8 cellular contexts compared by ENCODE assay signal in genomic region chrX:15242899-15243555, GRCh38. TPM values are rescaled to one million over a fixed set of nuclear protein-coding genes. Genes with fewer than 3 reads are reported as not detected.
DNase-seq lines count a peak whose midpoint lies in the region; FAIRE-seq and TF ChIP-seq lines count a peak whose summit lies in the region.

No MANE protein-coding gene starts in this region.

- no peaks in the 10 kb centered on the region for H3K79me2 ChIP-seq in keratinocyte (ENCODE audit: control insufficient read depth, insufficient read depth, low read length)

- in situ Hi-C loops in astrocyte of the spinal cord (cut with HindIII; ENCODE audit: low sequenced_read_pairs), result no loop called here

- DNase-seq in DMS79 treated with DMSO at 0.1 percent for 48 hours (lab: John Stamatoyannopoulos, UW) (peak; percentile 28), DMS79 (lab: John Stamatoyannopoulos, UW) (no peak), HuH-7 (ENCODE audit: low spot score) (peak; percentile 44), Peyer's patch (peak in 1 of 3 donors; percentile 65), astrocyte of the spinal cord (ENCODE audit: low read depth, low spot score) (peak; percentile 59), keratinocyte (ENCODE audit: low read depth, low spot score) (no peak), mesenteric fat pad (ENCODE audit: low spot score) (no peak)
- DNase-seq in stimulated activated CD4-positive, alpha-beta T cell treated with anti-CD3 and anti-CD28 coated beads, TNF-alpha, amount 100 ng/mL, for 48 hours (ENCODE audit: low read depth in 3 of 3), result peak in 2 of 3 donors; percentile 3 to 38

- H3K36me3 ChIP-seq in Peyer's patch (no peaks in the 10 kb centered on the region), keratinocyte (ENCODE audit: control insufficient read depth in 2 of 2, extremely low read depth in 1 of 2, insufficient read depth in 2 of 2, low read length in 2 of 2) (no peaks in the 10 kb centered on the region)

- H3K9me1 ChIP-seq in keratinocyte (ENCODE audit: control insufficient read depth, extremely low read depth, insufficient read depth, low read length), result no peaks in the 10 kb centered on the region

- no peak for TF ChIP-seq POLR2A in Peyer's patch (IDR thresholded peaks at IDR 0.05)

- no peak overlapping the region for H2AFZ ChIP-seq in keratinocyte (ENCODE audit: control insufficient read depth, low read length)

- no peak overlapping the region for H3K9ac ChIP-seq in keratinocyte (ENCODE audit: control insufficient read depth, extremely low read depth, insufficient read depth, low read length)

- H3K4me1 ChIP-seq in Peyer's patch (no peaks in the 10 kb centered on the region), keratinocyte (ENCODE audit: control insufficient read depth, extremely low read depth, insufficient read depth, low read length) (no peaks in the 10 kb centered on the region)

- H3K4me3 ChIP-seq in Peyer's patch (no peak overlapping the region), astrocyte of the spinal cord (ENCODE audit: low read depth, low read length) (no peak overlapping the region), keratinocyte (ENCODE audit: control insufficient read depth in 2 of 3, extremely low read depth in 1 of 3, insufficient read depth in 2 of 3, low read depth in 1 of 3, low read length in 3 of 3) (no peak overlapping the region)

- H3K4me2 ChIP-seq in keratinocyte (ENCODE audit: control insufficient read depth, extremely low read depth, insufficient read depth, low read depth, low read length), result no peak overlapping the region

- H3K27ac ChIP-seq in Peyer's patch, result no peak overlapping the region
- H3K27ac ChIP-seq in keratinocyte (ENCODE audit: control insufficient read depth, insufficient read depth, low read length), result no peak overlapping the region

- H4K20me1 ChIP-seq in keratinocyte (ENCODE audit: control insufficient read depth, extremely low read depth, insufficient read depth, low read length), result no peaks in the 10 kb centered on the region

- H3K9me3 ChIP-seq in Peyer's patch (no peaks in the 10 kb centered on the region), keratinocyte (ENCODE audit: control insufficient read depth, low read depth, low read length) (no peaks in the 10 kb centered on the region)

- FAIRE-seq in keratinocyte (lab: Jason Lieb, UNC), result no peak

- TF ChIP-seq CTCF in Peyer's patch (IDR thresholded peaks at IDR 0.05), result peak in 4 of 6 experiments; percentile 35 to 70 (median 60)
- TF ChIP-seq CTCF in astrocyte of the spinal cord (IDR thresholded peaks at IDR 0.05; ENCODE audit: low read depth, low read length), result peak; percentile 56
- peak in 2 of 3 experiments; percentile 40 for TF ChIP-seq CTCF in keratinocyte (optimal IDR thresholded peaks at IDR 0.05 in 1 of 3, IDR thresholded peaks at IDR 0.05 in 1 of 3, conservative IDR thresholded peaks at IDR 0.05 in 1 of 3; ENCODE audit: extremely low read depth in 1 of 3, insufficient read depth in 2 of 3, low read length in 3 of 3)

- dilution Hi-C loops in keratinocyte (cut with MboI; ENCODE audit: extremely low pct_ligation_motif_present, low sequenced_read_pairs), result no loop called here

- H3K27me3 ChIP-seq in Peyer's patch, result no peaks in the 10 kb centered on the region
- no peaks in the 10 kb centered on the region for H3K27me3 ChIP-seq in keratinocyte (ENCODE audit: control insufficient read depth, extremely low read depth, insufficient read depth, low read length)

RNA-seq across cellular contexts. Expression of gene ASB9, which starts 26.9 kb away (rescaled TPM):
- total RNA-seq in Peyer's patch (1 to 10 TPM in 2 of 4 donors, not detected in 2; 1.1 to 2.1 TPM), mesenteric fat pad (2.0 TPM)
- polyA plus RNA-seq in keratinocyte, result 0.66 to 1.00 TPM (median 0.99 TPM) in 3 replicates
- not detected for polyA plus RNA-seq in keratinocyte (2011; ENCODE audit: low read depth)
- polyA plus RNA-seq in keratinocyte (2011; cell fraction: cytosol; rRNA removed), result 0.42 and 1.0 TPM in 2 replicates
- 0.29 and 0.80 TPM in 2 replicates for polyA plus RNA-seq in keratinocyte (2011; cell fraction: nucleus; rRNA removed)
- polyA plus RNA-seq in keratinocyte (2012; ENCODE audit: low replicate concordance), result 1.4 TPM in 1 of 2 replicates, not detected in the other
- polyA minus RNA-seq in keratinocyte, result 0.54 to 5.9 TPM (median 4.5 TPM) in 3 replicates
- not detected for polyA minus RNA-seq in keratinocyte (2011; cell fraction: cytosol; rRNA and poly(A)+ RNA removed)
- 0.54 TPM in 1 of 2 replicates, not detected in the other for polyA minus RNA-seq in keratinocyte (2011; cell fraction: nucleus; rRNA and poly(A)+ RNA removed)

Comparison
In these comparisons a context has a peak if more than half of its experiments do, and no peak if none do; other contexts are left out.
1. DNase-seq: peak in DMS79 treated with DMSO at 0.1 percent for 48 hours (single experiment), HuH-7 (single experiment), astrocyte of the spinal cord (single experiment) and stimulated activated CD4-positive, alpha-beta T cell treated with anti-CD3 and anti-CD28 coated beads, TNF-alpha, amount 100 ng/mL, for 48 hours (2 of 3); none in DMS79 (single experiment), keratinocyte (single experiment) and mesenteric fat pad (single experiment).
2. Peak in every context shown above with its lines, with median percentiles within 50 percentile points of each other: CTCF ChIP-seq.